ENCODE assay signal across 23 cellular contexts in genomic region chr12:106252056-106252455, GRCh38.
"Had no signal": no experiment of that assay in that cellular context is flagged by ENCODE, and none has a peak within 500 bp of the region (broad histone marks: within the 10 kb centered on the region; RNA-seq: fewer than 3 reads in every experiment).

No MANE protein-coding gene starts in this region.

- H3K4me3 Mint-ChIP-seq: activated CD4-positive, alpha-beta memory T cell treated with anti-CD3 and anti-CD28 coated beads, Interleukin-2, amount 10 ng/mL, durations not matched to agents 7 days and 5 days; activated CD4-positive, alpha-beta T cell treated with anti-CD3 and anti-CD28 coated beads, Interleukin-2, amount 10 ng/mL, durations not matched to agents 24 days and 14 days; naive thymus-derived CD4-positive, alpha-beta T cell; stimulated activated naive B cell treated with anti-CD40 and anti-IgM and Interleukin-4, amounts not matched to agents 10 μg/mL and 1 μg/mL and 100 μg/mL, for 72 hours had no signal

- H3K27me3 ChIP-seq: esophagus muscularis mucosa, gastroesophageal sphincter, heart right ventricle, right lobe of liver, testis, upper lobe of left lung had no signal

- H3K27ac Mint-ChIP-seq: activated CD4-positive, alpha-beta memory T cell treated with anti-CD3 and anti-CD28 coated beads, Interleukin-2, amount 10 ng/mL, durations not matched to agents 7 days and 5 days; activated CD4-positive, alpha-beta T cell treated with anti-CD3 and anti-CD28 coated beads, Interleukin-2, amount 10 ng/mL, durations not matched to agents 24 days and 14 days; activated naive CD4-positive, alpha-beta T cell treated with anti-CD3 and anti-CD28 coated beads, Interleukin-2, amount 50 U/mL, for 72 hours; naive thymus-derived CD4-positive, alpha-beta T cell; stimulated activated naive B cell treated with anti-CD40 and anti-IgM and Interleukin-4, amounts not matched to agents 10 μg/mL and 1 μg/mL and 100 μg/mL, for 72 hours had no signal

- H3K27ac ChIP-seq: esophagus muscularis mucosa, gastroesophageal sphincter, heart right ventricle, lower lobe of right lung, right lobe of liver, SK-N-MC, testis, upper lobe of left lung had no signal

- ATAC-seq: activated CD4-positive, CD25-positive, alpha-beta regulatory T cell treated with anti-CD3 and anti-CD28 coated beads, Interleukin-2, amount 50 U/mL, for 24 hours; activated naive CD4-positive, alpha-beta T cell treated with anti-CD3 and anti-CD28 coated beads, Interleukin-2, amount 50 U/mL, for 72 hours; gastroesophageal sphincter; heart right ventricle; lower lobe of right lung; naive thymus-derived CD4-positive, alpha-beta T cell; right lobe of liver; stimulated activated naive B cell treated with anti-CD40 and anti-IgM and Interleukin-4, amounts not matched to agents 10 μg/mL and 1 μg/mL and 100 μg/mL, for 72 hours had no signal

- DNase-seq: activated CD4-positive, alpha-beta memory T cell treated with anti-CD3 and anti-CD28 coated beads, Interleukin-2, amount 10 ng/mL, durations not matched to agents 7 days and 5 days; activated CD4-positive, alpha-beta T cell treated with anti-CD3 and anti-CD28 coated beads, Interleukin-2, amount 10 ng/mL, durations not matched to agents 24 days and 14 days; aorta; caudate nucleus; effector memory CD4-positive, alpha-beta T cell; heart right ventricle; kidney; lower lobe of right lung; naive thymus-derived CD4-positive, alpha-beta T cell; stimulated activated CD4-positive, alpha-beta T cell treated with anti-CD3 and anti-CD28 coated beads, Interleukin-15, amount 100 ng/mL, for 24 hours; stimulated activated CD4-positive, alpha-beta T cell treated with anti-CD3 and anti-CD28 coated beads, Interleukin-2, amount 100 ng/mL, for 48 hours; stimulated activated CD8-positive, alpha-beta memory T cell treated with anti-CD3 and anti-CD28 coated beads, Interleukin-4, amount 100 ng/mL, for 48 hours; stimulated activated naive B cell treated with anti-CD40 and anti-IgM and Interleukin-4, amounts not matched to agents 10 μg/mL and 1 μg/mL and 100 μg/mL, for 72 hours; testis; upper lobe of left lung had no signal

- H3K4me3 ChIP-seq: esophagus muscularis mucosa, gastroesophageal sphincter, heart right ventricle, lower lobe of right lung, right lobe of liver, SK-N-MC, skin epidermis, testis, upper lobe of left lung had no signal

- H3K36me3 ChIP-seq: esophagus muscularis mucosa, gastroesophageal sphincter, heart right ventricle, lower lobe of right lung, right lobe of liver, upper lobe of left lung had no signal

- H3K36me3 Mint-ChIP-seq: activated naive CD4-positive, alpha-beta T cell treated with anti-CD3 and anti-CD28 coated beads, Interleukin-2, amount 50 U/mL, for 72 hours; brain; naive thymus-derived CD4-positive, alpha-beta T cell; stimulated activated naive B cell treated with anti-CD40 and anti-IgM and Interleukin-4, amounts not matched to agents 10 μg/mL and 1 μg/mL and 100 μg/mL, for 72 hours had no signal

- H3K9me3 Mint-ChIP-seq: activated CD4-positive, alpha-beta memory T cell treated with anti-CD3 and anti-CD28 coated beads, Interleukin-2, amount 10 ng/mL, durations not matched to agents 7 days and 5 days; activated CD4-positive, alpha-beta T cell treated with anti-CD3 and anti-CD28 coated beads, Interleukin-2, amount 10 ng/mL, durations not matched to agents 24 days and 14 days; activated naive CD4-positive, alpha-beta T cell treated with anti-CD3 and anti-CD28 coated beads, Interleukin-2, amount 50 U/mL, for 72 hours; brain; naive thymus-derived CD4-positive, alpha-beta T cell; stimulated activated naive B cell treated with anti-CD40 and anti-IgM and Interleukin-4, amounts not matched to agents 10 μg/mL and 1 μg/mL and 100 μg/mL, for 72 hours had no signal

- H3K9me3 ChIP-seq: esophagus muscularis mucosa, gastroesophageal sphincter, heart right ventricle, lower lobe of right lung, right lobe of liver, testis, upper lobe of left lung had no signal
